In genomic region chr6:21587925-21588811, GRCh38 we compare ENCODE assay signal across 8 cellular contexts. TPM values are rescaled to one million over a fixed set of nuclear protein-coding genes. Genes with fewer than 3 reads are reported as not detected.
DNase-seq lines count a peak whose midpoint lies in the region; ATAC-seq and TF ChIP-seq lines count a peak whose summit lies in the region.

No MANE protein-coding gene starts in this region.

- no peaks in the 10 kb centered on the region for H3K9me3 Mint-ChIP-seq in activated T-helper 17 cell treated with anti-CD3 and anti-CD28 coated beads, Interleukin-2, amount 50 U/mL, for 72 hours
- H3K9me3 Mint-ChIP-seq in neural crest cell, result peaks cover 5% of the 10 kb centered on the region

- no peaks in the 10 kb centered on the region for H3K36me3 Mint-ChIP-seq in activated T-helper 17 cell treated with anti-CD3 and anti-CD28 coated beads, Interleukin-2, amount 50 U/mL, for 72 hours (ENCODE audit: low read depth)
- H3K36me3 Mint-ChIP-seq in neural crest cell (ENCODE audit: low read depth), result peaks cover 12% of the 10 kb centered on the region

- H3K27me3 ChIP-seq in foreskin keratinocyte, result no peaks in the 10 kb centered on the region

- H3K4me1 ChIP-seq in foreskin keratinocyte, result peaks cover 3% of the 10 kb centered on the region

- peak overlapping the region; percentile 33 for H3K27ac Mint-ChIP-seq in activated T-helper 17 cell treated with anti-CD3 and anti-CD28 coated beads, Interleukin-2, amount 50 U/mL, for 72 hours
- peak overlapping the region; percentile 99 for H3K27ac Mint-ChIP-seq in neural crest cell (ENCODE audit: unreplicated experiment)

- DNase-seq in DMS 273 treated with DMSO at 0.1 percent for 48 hours (lab: John Stamatoyannopoulos, UW) (peak; percentile 65), NCI-H82 treated with DMSO at 0.1 percent for 48 hours (lab: John Stamatoyannopoulos, UW; ENCODE audit: unreplicated experiment) (peak; percentile 78), foreskin keratinocyte (peak; percentile 74 to 83), neural crest cell (ENCODE audit: low read depth, low spot score) (peak; percentile 63), NCI-H1048 (lab: John Stamatoyannopoulos, UW) (no peak)

- peak overlapping the region; percentile 93 for H3K4me3 Mint-ChIP-seq in activated T-helper 17 cell treated with anti-CD3 and anti-CD28 coated beads, Interleukin-2, amount 50 U/mL, for 72 hours
- H3K4me3 Mint-ChIP-seq in neural crest cell, result peak overlapping the region; percentile 99

- peaks cover 30% of the 10 kb centered on the region for H3K27me3 Mint-ChIP-seq in activated T-helper 17 cell treated with anti-CD3 and anti-CD28 coated beads, Interleukin-2, amount 50 U/mL, for 72 hours
- H3K27me3 Mint-ChIP-seq in neural crest cell (ENCODE audit: low read depth), result no peaks in the 10 kb centered on the region

- TF ChIP-seq CTCF in foreskin keratinocyte (conservative IDR thresholded peaks at IDR 0.05) (no peak), neural crest cell (conservative IDR thresholded peaks at IDR 0.05) (no peak)

- H3K27ac ChIP-seq in foreskin keratinocyte, result peak overlapping the region; percentile 91

- peaks cover 4% of the 10 kb centered on the region for H3K4me1 Mint-ChIP-seq in activated T-helper 17 cell treated with anti-CD3 and anti-CD28 coated beads, Interleukin-2, amount 50 U/mL, for 72 hours
- peaks cover 19% of the 10 kb centered on the region for H3K4me1 Mint-ChIP-seq in neural crest cell

- ATAC-seq in GM19438 (IDR thresholded peaks at IDR 0.05; ENCODE audit: low read depth, unreplicated experiment), result peak; percentile 41
- peak; percentile 40 for ATAC-seq in HG03439 (IDR thresholded peaks at IDR 0.05; ENCODE audit: unreplicated experiment)
- peak; percentile 41 for ATAC-seq in activated T-helper 17 cell treated with anti-CD3 and anti-CD28 coated beads, Interleukin-2, amount 50 U/mL, for 72 hours (replicated peaks)
- peak; percentile 47 for ATAC-seq in foreskin keratinocyte

RNA-seq across cellular contexts. Expression of gene SOX4, which starts 5.4 kb away (rescaled TPM):
- 1 to 10 TPM in 1 of 2 donors, under 1 TPM in 1; 0.71 to 1.5 TPM for total RNA-seq in activated T-helper 17 cell treated with anti-CD3 and anti-CD28 coated beads, Interleukin-2, amount 50 U/mL, for 72 hours
- total RNA-seq in foreskin keratinocyte (12.0 and 24.2 TPM in 2 replicates), neural crest cell (91.4 and 92.7 TPM in 2 replicates)
- 5.5 and 9.6 TPM in 2 replicates for polyA plus RNA-seq in foreskin keratinocyte
